In genomic region chr9:78029601-78030552, GRCh38 we compare ENCODE assay signal across 8 cellular contexts. TPM values are rescaled to one million over a fixed set of nuclear protein-coding genes. Genes with fewer than 3 reads are reported as not detected.
DNase-seq lines count a peak whose midpoint lies in the region; ATAC-seq and TF ChIP-seq lines count a peak whose summit lies in the region.

No MANE protein-coding gene starts in this region.

- H3K27ac ChIP-seq in DND-41 (ENCODE audit: low read length) (peak overlapping the region; percentile 81), KOPT-K1 (ENCODE audit: low read depth, low read length, poor library complexity, severe bottlenecking) (peak overlapping the region; percentile 95)

- peaks cover 64% of the 10 kb centered on the region for H3K79me2 ChIP-seq in DND-41 (ENCODE audit: insufficient read depth, low read length)

- no peaks in the 10 kb centered on the region for H3K36me3 Mint-ChIP-seq in neural crest cell (ENCODE audit: low read depth)

- H3K27me3 Mint-ChIP-seq in neural crest cell (ENCODE audit: low read depth), result no peaks in the 10 kb centered on the region

- peak overlapping the region; percentile 68 to 79 for H3K4me3 ChIP-seq in DND-41 (ENCODE audit: low read depth in 1 of 2, low read length in 2 of 2)
- H3K4me3 ChIP-seq in fibroblast of pulmonary artery (replicated peaks; ENCODE audit: low read depth, low read length), result peak overlapping the region; percentile 77

- no peak for TF ChIP-seq CTCF in DND-41 (IDR thresholded peaks at IDR 0.05; ENCODE audit: borderline replicate concordance, extremely low read depth, low read length, poor library complexity, severe bottlenecking)
- no peak for TF ChIP-seq CTCF in fibroblast of pulmonary artery (IDR thresholded peaks at IDR 0.05; ENCODE audit: low read length, missing control alignments)
- TF ChIP-seq CTCF in neural crest cell (conservative IDR thresholded peaks at IDR 0.05), result no peak

- H3K36me3 ChIP-seq in DND-41 (ENCODE audit: insufficient read depth, low read length) (peaks cover 5% of the 10 kb centered on the region; the same call in 1 of the 2 replicates), KOPT-K1 (ENCODE audit: insufficient read depth, low read length) (no peaks in the 10 kb centered on the region; the same call in 1 of the 2 replicates)

- ATAC-seq in DND-41 (ENCODE audit: insufficient read depth, low read depth), result peak; percentile 31
- ATAC-seq in HG03520 (IDR thresholded peaks at IDR 0.05; ENCODE audit: unreplicated experiment), result no peak
- ATAC-seq in HG03139 (IDR thresholded peaks at IDR 0.05; ENCODE audit: unreplicated experiment), result no peak

- peaks cover 54% of the 10 kb centered on the region for H3K4me1 ChIP-seq in DND-41 (ENCODE audit: insufficient read depth, low read length)

- H3K27me3 ChIP-seq in DND-41 (ENCODE audit: insufficient read depth, low read length, poor library complexity), result no peaks in the 10 kb centered on the region

- H4K20me1 ChIP-seq in DND-41 (ENCODE audit: insufficient read depth, low read length), result peaks cover 39% of the 10 kb centered on the region; the same call in 1 of the 2 replicates

- no peaks in the 10 kb centered on the region for H3K9me3 ChIP-seq in DND-41 (ENCODE audit: insufficient read depth, low read length, severe bottlenecking)
- no peaks in the 10 kb centered on the region for H3K9me3 ChIP-seq in KOPT-K1 (ENCODE audit: insufficient read depth, low read length, poor library complexity, severe bottlenecking)

- H3K9ac ChIP-seq in DND-41 (ENCODE audit: low read depth, low read length), result peak overlapping the region; percentile 91

- H3K4me1 Mint-ChIP-seq in neural crest cell, result peaks cover 61% of the 10 kb centered on the region

- peak overlapping the region; percentile 97 for H3K4me3 Mint-ChIP-seq in neural crest cell

- H3K9me3 Mint-ChIP-seq in neural crest cell, result no peaks in the 10 kb centered on the region

- H3K27ac Mint-ChIP-seq in neural crest cell (ENCODE audit: unreplicated experiment), result peak overlapping the region; percentile 95

- peak overlapping the region; percentile 33 for H2AFZ ChIP-seq in DND-41 (ENCODE audit: low read depth, low read length)

- H3K4me2 ChIP-seq in DND-41 (ENCODE audit: insufficient read depth, low read length), result peak overlapping the region; percentile 81

- DNase-seq in DND-41 (peak; percentile 41), fibroblast of pulmonary artery (ENCODE audit: low read depth) (peak; percentile 51), neural crest cell (ENCODE audit: low read depth, low spot score) (no peak), glomerular visceral epithelial cell (ENCODE audit: extremely low spot score) (no peak)
- DNase-seq in activated T-cell treated with anti-CD3 and anti-CD28 coated beads, Interleukin-2, amount 50 U/mL, for 1 hour, result peak; percentile 43

RNA-seq across cellular contexts. Expression of gene GNAQ, which starts 1.7 kb away (rescaled TPM):
- total RNA-seq in neural crest cell, result 53.3 and 59.1 TPM in 2 replicates

Comparison
In these comparisons a context has a peak if more than half of its experiments do, and no peak if none do; other contexts are left out.
1. DNase-seq: peak in DND-41 (single experiment), activated T-cell treated with anti-CD3 and anti-CD28 coated beads, Interleukin-2, amount 50 U/mL, for 1 hour (single experiment) and fibroblast of pulmonary artery (single experiment); none in neural crest cell (single experiment) and glomerular visceral epithelial cell (single experiment).